ENCODE assay signal across 1 cellular context in the genomic region with DNA sequence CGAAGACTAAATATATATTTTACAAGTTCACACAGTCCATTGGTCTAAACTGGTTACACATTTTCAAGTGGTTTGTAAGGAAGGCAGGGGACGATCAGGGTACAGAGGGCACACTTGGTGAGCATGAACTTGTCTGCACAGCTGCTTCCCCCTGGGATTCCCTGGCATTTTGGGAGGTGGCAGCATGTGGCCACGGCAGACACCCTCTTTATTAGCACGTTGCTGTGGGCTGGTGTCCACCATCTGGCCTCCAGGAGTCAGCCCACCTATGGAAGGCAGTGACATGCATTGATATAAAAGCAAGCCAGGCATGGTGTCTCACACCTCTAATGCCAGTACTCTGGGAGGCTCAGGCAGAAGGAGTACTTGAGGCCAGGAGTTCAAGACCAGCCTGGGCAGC.
TF ChIP-seq lines count a peak whose summit lies in the region.

No MANE protein-coding gene starts in this region.

TF ChIP-seq in H1, 55 proteins besides CTCF, POLR2A, EP300 and RAD21 (continued from another document):
- TF ChIP-seq MAX (IDR thresholded peaks at IDR 0.05) (no peak), TCF12 (IDR thresholded peaks at IDR 0.05; ENCODE audit: low read depth, low read length) (no peak), SP1 (IDR thresholded peaks at IDR 0.05; ENCODE audit: low read depth, low read length) (no peak), GTF2F1 (IDR thresholded peaks at IDR 0.05; ENCODE audit: borderline replicate concordance, low read depth, low read length) (no peak), JUN (IDR thresholded peaks at IDR 0.05; ENCODE audit: low read depth, low read length) (no peak), CBX5 (IDR thresholded peaks at IDR 0.05; ENCODE audit: low read depth, low read length) (no peak), NANOG (IDR thresholded peaks at IDR 0.05; ENCODE audit: insufficient read depth, low read depth, low read length, poor library complexity, severe bottlenecking) (no peak), SRF (IDR thresholded peaks at IDR 0.05; ENCODE audit: low read depth, low read length) (no peak), ATF2 (IDR thresholded peaks at IDR 0.05; ENCODE audit: low read length) (no peak), ZNF274 (IDR thresholded peaks at IDR 0.05; ENCODE audit: borderline replicate concordance, extremely low read depth, low read length) (no peak)
- TF ChIP-seq, protein P1, sequence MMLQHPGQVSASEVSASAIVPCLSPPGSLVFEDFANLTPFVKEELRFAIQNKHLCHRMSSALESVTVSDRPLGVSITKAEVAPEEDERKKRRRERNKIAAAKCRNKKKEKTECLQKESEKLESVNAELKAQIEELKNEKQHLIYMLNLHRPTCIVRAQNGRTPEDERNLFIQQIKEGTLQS (IDR thresholded peaks at IDR 0.05; ENCODE audit: insufficient read depth, low read depth, low read length), result no peak
TF ChIP-seq in H1: peak in this region for 0.
